ENCODE assay signal across 19 cellular contexts in the genomic region with DNA sequence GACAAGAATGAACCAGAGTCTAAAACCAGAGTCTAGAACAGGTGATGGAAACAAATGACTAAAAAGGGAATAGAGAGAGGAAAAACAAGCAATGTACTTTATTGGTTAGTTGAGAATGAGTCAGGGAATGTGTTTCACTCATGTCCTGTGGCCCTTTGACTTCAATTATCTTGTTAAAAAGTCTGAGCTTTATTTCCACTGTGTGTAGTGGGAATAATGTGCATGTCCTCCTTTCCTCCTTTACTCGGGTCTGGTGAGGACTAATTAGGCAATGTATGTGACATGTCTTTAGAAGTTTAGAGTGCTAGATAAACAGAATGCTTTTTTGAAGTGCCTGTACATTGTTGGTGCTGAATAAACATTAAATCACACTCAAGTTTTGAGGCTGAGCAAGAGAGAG. TPM values are rescaled to one million over a fixed set of nuclear protein-coding genes. Genes with fewer than 3 reads are reported as not detected.
DNase-seq lines count a peak whose midpoint lies in the region; ATAC-seq, FAIRE-seq and TF ChIP-seq lines count a peak whose summit lies in the region.
"Had no signal": no experiment of that assay in that cellular context is flagged by ENCODE, and none has a peak within 500 bp of the region (broad histone marks: within the 10 kb centered on the region; RNA-seq: fewer than 3 reads in every experiment).

No MANE protein-coding gene starts in this region.

- no TSS peak for BruUV-seq in Caco-2 (replicated peaks; lab: Mats Ljungman, UMichigan)

- H3K4me3 Mint-ChIP-seq in Caco-2 (ENCODE audit: unreplicated experiment) (no peak overlapping the region), nephron progenitor cell (no peak overlapping the region)
- H3K4me3 Mint-ChIP-seq: activated CD4-positive, alpha-beta memory T cell treated with anti-CD3 and anti-CD28 coated beads for 36 hours; activated naive CD8-positive, alpha-beta T cell treated with anti-CD3 and anti-CD28 coated beads, Interleukin-2, amount 10 ng/mL, durations not matched to agents 7 days and 5 days; mesothelial cell of epicardium; stimulated activated memory B cell treated with anti-CD40 and anti-IgM and Interleukin-4, amounts not matched to agents 10 μg/mL and 1 μg/mL and 100 μg/mL, for 72 hours had no signal

- H3K36me3 Mint-ChIP-seq in Caco-2 (ENCODE audit: insufficient read depth, unreplicated experiment): no peaks in the 10 kb centered on the region
- H3K36me3 Mint-ChIP-seq in nephron progenitor cell (ENCODE audit: low read depth): peaks cover 11% of the 10 kb centered on the region
- H3K36me3 Mint-ChIP-seq: activated CD4-positive, alpha-beta memory T cell treated with anti-CD3 and anti-CD28 coated beads for 36 hours; activated naive CD8-positive, alpha-beta T cell treated with anti-CD3 and anti-CD28 coated beads, Interleukin-2, amount 10 ng/mL, durations not matched to agents 7 days and 5 days; mesothelial cell of epicardium; stimulated activated memory B cell treated with anti-CD40 and anti-IgM and Interleukin-4, amounts not matched to agents 10 μg/mL and 1 μg/mL and 100 μg/mL, for 72 hours had no signal

- no peak overlapping the region for H3K27ac ChIP-seq in HEK293 (ENCODE audit: extremely low read depth, low read depth, low read length)
- peak overlapping the region; percentile 95 for H3K27ac ChIP-seq in cingulate gyrus (ENCODE audit: low read depth, low read length)
- H3K27ac ChIP-seq: skin epidermis, VCaP had no signal

- H3K27ac Mint-ChIP-seq in Caco-2 (ENCODE audit: unreplicated experiment): peak overlapping the region; percentile 4
- H3K27ac Mint-ChIP-seq in nephron progenitor cell: peak overlapping the region; percentile 97
- H3K27ac Mint-ChIP-seq: activated CD4-positive, alpha-beta memory T cell treated with anti-CD3 and anti-CD28 coated beads for 36 hours; activated naive CD8-positive, alpha-beta T cell treated with anti-CD3 and anti-CD28 coated beads, Interleukin-2, amount 10 ng/mL, durations not matched to agents 7 days and 5 days; stimulated activated memory B cell treated with anti-CD40 and anti-IgM and Interleukin-4, amounts not matched to agents 10 μg/mL and 1 μg/mL and 100 μg/mL, for 72 hours had no signal

- H3K27me3 Mint-ChIP-seq in Caco-2 (ENCODE audit: insufficient read depth, unreplicated experiment) (no peaks in the 10 kb centered on the region), nephron progenitor cell (ENCODE audit: low read depth, poor library complexity) (peaks cover 5% of the 10 kb centered on the region)
- H3K27me3 Mint-ChIP-seq: activated CD4-positive, alpha-beta memory T cell treated with anti-CD3 and anti-CD28 coated beads for 36 hours; activated naive CD8-positive, alpha-beta T cell treated with anti-CD3 and anti-CD28 coated beads, Interleukin-2, amount 10 ng/mL, durations not matched to agents 7 days and 5 days; stimulated activated memory B cell treated with anti-CD40 and anti-IgM and Interleukin-4, amounts not matched to agents 10 μg/mL and 1 μg/mL and 100 μg/mL, for 72 hours had no signal

- POLR2A ChIA-PET in Caco-2 (lab: Charles Lee): no interaction called here
- POLR2A ChIA-PET in HEK293 (lab: Yijun Ruan, JAX): no interaction called here

- no peaks in the 10 kb centered on the region for H3K9me3 Mint-ChIP-seq in Caco-2 (ENCODE audit: unreplicated experiment)
- peaks cover 6% of the 10 kb centered on the region for H3K9me3 Mint-ChIP-seq in nephron progenitor cell
- H3K9me3 Mint-ChIP-seq: stimulated activated memory B cell treated with anti-CD40 and anti-IgM and Interleukin-4, amounts not matched to agents 10 μg/mL and 1 μg/mL and 100 μg/mL, for 72 hours had no signal

- TF ChIP-seq CTCF in Caco-2 (IDR thresholded peaks at IDR 0.05; ENCODE audit: insufficient read depth in 1 of 2, low read depth in 1 of 2, low read length in 1 of 2, severe bottlenecking in 1 of 2, unreplicated experiment in 1 of 2): no peak
- no peak for TF ChIP-seq CTCF in HEK293 (tag by site-specific recombination; IDR thresholded peaks at IDR 0.05)
- TF ChIP-seq CTCF in nephron progenitor cell (IDR thresholded peaks at IDR 0.05): no peak

- H3K4me1 Mint-ChIP-seq in Caco-2 (ENCODE audit: low read depth, unreplicated experiment): peaks cover 8% of the 10 kb centered on the region
- peaks cover 21% of the 10 kb centered on the region for H3K4me1 Mint-ChIP-seq in nephron progenitor cell
- H3K4me1 Mint-ChIP-seq: activated naive CD8-positive, alpha-beta T cell treated with anti-CD3 and anti-CD28 coated beads, Interleukin-2, amount 10 ng/mL, durations not matched to agents 7 days and 5 days; stimulated activated memory B cell treated with anti-CD40 and anti-IgM and Interleukin-4, amounts not matched to agents 10 μg/mL and 1 μg/mL and 100 μg/mL, for 72 hours had no signal

- intact Hi-C loops in Caco-2 (cut with micrococcal nuclease; ENCODE audit: unreplicated experiment): no loop called here

- H3K9me3 ChIP-seq in Caco-2: no peaks in the 10 kb centered on the region
- no peaks in the 10 kb centered on the region for H3K9me3 ChIP-seq in HEK293 (ENCODE audit: control insufficient read depth, insufficient read depth, low read depth, low read length)

- no peaks in the 10 kb centered on the region for H3K27me3 ChIP-seq in Caco-2 (replicated peaks; ENCODE audit: control insufficient read depth, insufficient read depth, low read length)

- no peak for ATAC-seq in HG02623 (IDR thresholded peaks at IDR 0.05; ENCODE audit: unreplicated experiment)
- ATAC-seq: PC-3; stimulated activated memory B cell treated with anti-CD40 and anti-IgM and Interleukin-4, amounts not matched to agents 10 μg/mL and 1 μg/mL and 100 μg/mL, for 72 hours had no signal

- DNase-seq in Caco-2: no peak
- DNase-seq in nephron progenitor cell: no peak
- no peak for DNase-seq in urothelium cell line (ENCODE audit: low spot score)
- DNase-seq in NCI-H2196 treated with DMSO at 0.1 percent for 48 hours (lab: John Stamatoyannopoulos, UW; ENCODE audit: unreplicated experiment): no peak
- no peak for DNase-seq in ecto neural progenitor cell (ENCODE audit: low spot score)
- DNase-seq: activated CD4-positive, alpha-beta memory T cell treated with anti-CD3 and anti-CD28 coated beads for 36 hours; activated naive CD8-positive, alpha-beta T cell treated with anti-CD3 and anti-CD28 coated beads, Interleukin-2, amount 10 ng/mL, durations not matched to agents 7 days and 5 days; activated T-cell treated with anti-CD3 and anti-CD28 coated beads, Interleukin-2, amount 50 U/mL, for 48 hours; cerebellar nuclear complex; COR-L47; NCI-H1048; PC-3 had no signal

- H3K4me3 ChIP-seq in Caco-2 (ENCODE audit: low read depth, low read length): no peak overlapping the region
- H3K4me3 ChIP-seq in HEK293 (ENCODE audit: low read depth, low read length): no peak overlapping the region
- H3K4me3 ChIP-seq: skin epidermis had no signal

- FAIRE-seq in urothelium cell line (lab: Jason Lieb, UNC): no peak

- H3K4me1 ChIP-seq in Caco-2 (peaks cover 2% of the 10 kb centered on the region; the same call in 1 of the 2 replicates), HEK293 (ENCODE audit: control insufficient read depth, insufficient read depth, low read length) (no peaks in the 10 kb centered on the region)

- CTCF ChIA-PET in Caco-2 (lab: Charles Lee): no interaction called here
- CTCF ChIA-PET in HEK293 (lab: Yijun Ruan, JAX): interaction anchor here (0.7 kb wide), 1 partner anchor 215 kb away, joined by 5 read pairs; no protein-coding TSS in a partner anchor

- no peaks in the 10 kb centered on the region for H3K36me3 ChIP-seq in Caco-2 (ENCODE audit: control insufficient read depth, insufficient read depth, low read length)
- no peaks in the 10 kb centered on the region for H3K36me3 ChIP-seq in HEK293 (ENCODE audit: control insufficient read depth in 2 of 2, insufficient read depth in 1 of 2, low read length in 2 of 2)

TF ChIP-seq in HEK293, 187 proteins besides CTCF, POLR2A, EP300 and RAD21:
- TF ChIP-seq ZNF24 (tag by site-specific recombination; IDR thresholded peaks at IDR 0.05): no peak
- peak; percentile 89 for TF ChIP-seq WT1 (tag by site-specific recombination; IDR thresholded peaks at IDR 0.05)

RNA-seq across cellular contexts. Expression of a gene that starts 21.3 kb away (rescaled TPM):
- total RNA-seq in Caco-2 (2022): not detected in 2 replicates
- total RNA-seq: activated CD4-positive, alpha-beta memory T cell treated with anti-CD3 and anti-CD28 coated beads for 36 hours; activated naive CD8-positive, alpha-beta T cell treated with anti-CD3 and anti-CD28 coated beads, Interleukin-2, amount 10 ng/mL, durations not matched to agents 7 days and 5 days had no signal
